ENCODE assay signal across 9 cellular contexts in genomic region chr1:29245876-29246275, GRCh38. TPM values are rescaled to one million over a fixed set of nuclear protein-coding genes. Genes with fewer than 3 reads are reported as not detected.
DNase-seq lines count a peak whose midpoint lies in the region; ATAC-seq and TF ChIP-seq lines count a peak whose summit lies in the region.
"Had no signal": no experiment of that assay in that cellular context is flagged by ENCODE, and none has a peak within 500 bp of the region (broad histone marks: within the 10 kb centered on the region; RNA-seq: fewer than 3 reads in every experiment).

No MANE protein-coding gene starts in this region.

- no peak overlapping the region for H3K4me3 Mint-ChIP-seq in activated T-helper 2 cell treated with anti-CD3 and anti-CD28 coated beads, Interferon-gamma antibody, Interleukin-2, Interleukin-4, amounts not matched to agents 10 μg/mL and 5 μg/mL and 100 μg/mL, durations not matched to agents 14 hours and 24 hours and 36 hours (ENCODE audit: low read depth)

- H3K9me3 Mint-ChIP-seq in activated T-helper 2 cell treated with anti-CD3 and anti-CD28 coated beads, Interferon-gamma antibody, Interleukin-2, Interleukin-4, amounts not matched to agents 10 μg/mL and 5 μg/mL and 100 μg/mL, durations not matched to agents 14 hours and 24 hours and 36 hours = no peaks in the 10 kb centered on the region

- peaks cover 9% of the 10 kb centered on the region for H3K27me3 Mint-ChIP-seq in activated T-helper 2 cell treated with anti-CD3 and anti-CD28 coated beads, Interferon-gamma antibody, Interleukin-2, Interleukin-4, amounts not matched to agents 10 μg/mL and 5 μg/mL and 100 μg/mL, durations not matched to agents 14 hours and 24 hours and 36 hours (ENCODE audit: low read depth)

- H3K4me1 ChIP-seq in DND-41 (ENCODE audit: insufficient read depth, low read length) = peaks cover 29% of the 10 kb centered on the region
- H3K4me1 ChIP-seq in Karpas-422 (ENCODE audit: low read length) = no peaks in the 10 kb centered on the region
- no peaks in the 10 kb centered on the region for H3K4me1 ChIP-seq in breast epithelium
- no peaks in the 10 kb centered on the region for H3K4me1 ChIP-seq in mucosa of descending colon (ENCODE audit: low read depth)

- H3K4me2 ChIP-seq in DND-41 (ENCODE audit: insufficient read depth, low read length) (no peak overlapping the region), Karpas-422 (ENCODE audit: low read depth, low read length, poor library complexity, severe bottlenecking) (no peak overlapping the region)

- no peaks in the 10 kb centered on the region for H3K9me3 ChIP-seq in DND-41 (ENCODE audit: insufficient read depth, low read length, severe bottlenecking)
- no peaks in the 10 kb centered on the region for H3K9me3 ChIP-seq in Karpas-422 (ENCODE audit: low read length)
- no peaks in the 10 kb centered on the region for H3K9me3 ChIP-seq in breast epithelium
- H3K9me3 ChIP-seq in mucosa of descending colon = no peaks in the 10 kb centered on the region

- no peaks in the 10 kb centered on the region for H3K79me2 ChIP-seq in DND-41 (ENCODE audit: insufficient read depth, low read length)
- H3K79me2 ChIP-seq in Karpas-422 (ENCODE audit: low read length) = no peaks in the 10 kb centered on the region

- H3K9me2 ChIP-seq in Karpas-422 (replicated peaks; ENCODE audit: insufficient read depth, low read length) = no peaks in the 10 kb centered on the region

- H3K4me3 ChIP-seq in DND-41 (ENCODE audit: low read depth in 1 of 2, low read length in 2 of 2) = no peak overlapping the region
- H3K4me3 ChIP-seq in Karpas-422 (ENCODE audit: low read length) = no peak overlapping the region
- no peak overlapping the region for H3K4me3 ChIP-seq in breast epithelium
- no peak overlapping the region for H3K4me3 ChIP-seq in mucosa of descending colon
- H3K4me3 ChIP-seq: K562 had no signal

- H3K27me3 ChIP-seq in DND-41 (ENCODE audit: insufficient read depth, low read length, poor library complexity) (no peaks in the 10 kb centered on the region), Karpas-422 (ENCODE audit: low read length) (no peaks in the 10 kb centered on the region), breast epithelium (no peaks in the 10 kb centered on the region)

- H3K4me1 Mint-ChIP-seq in activated T-helper 2 cell treated with anti-CD3 and anti-CD28 coated beads, Interferon-gamma antibody, Interleukin-2, Interleukin-4, amounts not matched to agents 10 μg/mL and 5 μg/mL and 100 μg/mL, durations not matched to agents 14 hours and 24 hours and 36 hours (ENCODE audit: low read depth) = no peaks in the 10 kb centered on the region

- H3K27ac ChIP-seq in DND-41 (ENCODE audit: low read length) (no peak overlapping the region), Karpas-422 (ENCODE audit: low read length) (no peak overlapping the region), breast epithelium (no peak overlapping the region)

- DNase-seq in DND-41 = peak; percentile 50
- DNase-seq in Karpas-422 = peak; percentile 71
- no peak for DNase-seq in breast epithelium (ENCODE audit: low spot score in 2 of 2)
- DNase-seq in mucosa of descending colon = peak in 2 of 3 donors; percentile 62 to 69
- DNase-seq in NCI-H774 (lab: John Stamatoyannopoulos, UW) = no peak
- no peak for DNase-seq in activated gamma-delta T cell treated with Interleukin-2 at 50 U/mL for 16 hours
- DNase-seq in activated T-helper 2 cell treated with anti-CD3 and anti-CD28 coated beads, Interferon-gamma antibody, Interleukin-2, Interleukin-4, amounts not matched to agents 10 μg/mL and 5 μg/mL and 100 μg/mL, durations not matched to agents 14 hours and 24 hours and 36 hours (ENCODE audit: low spot score) = no peak

- H2AFZ ChIP-seq in DND-41 (ENCODE audit: low read depth, low read length) = no peak overlapping the region
- H2AFZ ChIP-seq in Karpas-422 (ENCODE audit: low read length) = no peak overlapping the region

- no peaks in the 10 kb centered on the region for H3K36me3 Mint-ChIP-seq in activated T-helper 2 cell treated with anti-CD3 and anti-CD28 coated beads, Interferon-gamma antibody, Interleukin-2, Interleukin-4, amounts not matched to agents 10 μg/mL and 5 μg/mL and 100 μg/mL, durations not matched to agents 14 hours and 24 hours and 36 hours (ENCODE audit: low read depth)

- no peak overlapping the region for H3K27ac Mint-ChIP-seq in activated T-helper 2 cell treated with anti-CD3 and anti-CD28 coated beads, Interferon-gamma antibody, Interleukin-2, Interleukin-4, amounts not matched to agents 10 μg/mL and 5 μg/mL and 100 μg/mL, durations not matched to agents 14 hours and 24 hours and 36 hours

- peak; percentile 76 for TF ChIP-seq CTCF in DND-41 (IDR thresholded peaks at IDR 0.05; ENCODE audit: borderline replicate concordance, extremely low read depth, low read length, poor library complexity, severe bottlenecking)
- TF ChIP-seq CTCF in breast epithelium (IDR thresholded peaks at IDR 0.05) = peak in 2 of 3 donors; percentile 17 to 28
- TF ChIP-seq CTCF in mucosa of descending colon (IDR thresholded peaks at IDR 0.05) = peak; percentile 46

- H3K36me3 ChIP-seq in DND-41 (ENCODE audit: insufficient read depth, low read length) (no peaks in the 10 kb centered on the region), Karpas-422 (ENCODE audit: insufficient read depth, low read length) (no peaks in the 10 kb centered on the region), breast epithelium (no peaks in the 10 kb centered on the region), mucosa of descending colon (ENCODE audit: low read depth) (no peaks in the 10 kb centered on the region)

- H4K20me1 ChIP-seq in DND-41 (ENCODE audit: insufficient read depth, low read length) (no peaks in the 10 kb centered on the region), Karpas-422 (ENCODE audit: insufficient read depth, low read depth, low read length) (no peaks in the 10 kb centered on the region)

- intact Hi-C loops in breast epithelium (cut with DNase I; ENCODE audit: low total_unique reads) = no loop called here
- intact Hi-C loops in mucosa of descending colon (cut with DNase I, micrococcal nuclease) = loop anchor here in 1 of 2 donors (10.0 kb wide), 1 partner anchor 839 kb away; no protein-coding TSS in a partner anchor
- intact Hi-C loops in activated T-helper 2 cell treated with anti-CD3 and anti-CD28 coated beads, Interferon-gamma antibody, Interleukin-2, Interleukin-4, amounts not matched to agents 10 μg/mL and 5 μg/mL and 100 μg/mL, durations not matched to agents 14 hours and 24 hours and 36 hours (cut with micrococcal nuclease) = no loop called here

- peak; percentile 45; the same call in 1 of the 3 replicates for ATAC-seq in DND-41 (ENCODE audit: insufficient read depth, low read depth)
- ATAC-seq in mucosa of descending colon = peak; percentile 74
- no peak for ATAC-seq in GM21381 (IDR thresholded peaks at IDR 0.05; ENCODE audit: unreplicated experiment)
- ATAC-seq: K562 had no signal

- H3K9ac ChIP-seq in DND-41 (ENCODE audit: low read depth, low read length) (no peak overlapping the region), Karpas-422 (ENCODE audit: low read length) (no peak overlapping the region)

- no peak for TF ChIP-seq POLR2A in breast epithelium (IDR thresholded peaks at IDR 0.05)

RNA-seq across cellular contexts. Expression of gene PTPRU, which starts 9.6 kb away (rescaled TPM):
- 1.1 TPM in 1 of 2 replicates, not detected in the other for total RNA-seq in Karpas-422 (2014; rRNA removed; shearing (Covaris generic); ENCODE audit: low replicate concordance)
- 10 to 100 TPM; 16.0 to 33.1 (median 32.5) TPM for total RNA-seq in breast epithelium
- total RNA-seq in mucosa of descending colon = 10 to 100 TPM in 1 of 3 donors, 1 to 10 TPM in 2; 1.8 to 14.3 (median 2.2) TPM
- 0.30 and 0.37 TPM in 2 replicates for total RNA-seq in activated T-helper 2 cell treated with anti-CD3 and anti-CD28 coated beads, Interferon-gamma antibody, Interleukin-2, Interleukin-4, amounts not matched to agents 10 μg/mL and 5 μg/mL and 100 μg/mL, durations not matched to agents 14 hours and 24 hours and 36 hours

RNA-seq across cellular contexts. Expression of gene MECR, which starts 15.1 kb away (rescaled TPM):
- 25.3 and 26.2 TPM in 2 replicates for total RNA-seq in Karpas-422 (2014; rRNA removed; shearing (Covaris generic); ENCODE audit: low replicate concordance)
- total RNA-seq in breast epithelium (10 to 100 TPM; 21.0 to 23.3 (median 21.3) TPM), mucosa of descending colon (10 to 100 TPM; 18.3 to 20.8 (median 19.5) TPM)
- 33.0 and 34.6 TPM in 2 replicates for total RNA-seq in activated T-helper 2 cell treated with anti-CD3 and anti-CD28 coated beads, Interferon-gamma antibody, Interleukin-2, Interleukin-4, amounts not matched to agents 10 μg/mL and 5 μg/mL and 100 μg/mL, durations not matched to agents 14 hours and 24 hours and 36 hours

Comparison
In these comparisons a context has a peak if more than half of its experiments do, and no peak if none do; other contexts are left out.
1. DNase-seq: peak in DND-41 (single experiment), Karpas-422 (single experiment) and mucosa of descending colon (2 of 3); none in breast epithelium (0 of 2), NCI-H774 (single experiment), activated gamma-delta T cell treated with Interleukin-2 at 50 U/mL for 16 hours (single experiment) and activated T-helper 2 cell treated with anti-CD3 and anti-CD28 coated beads, Interferon-gamma antibody, Interleukin-2, Interleukin-4, amounts not matched to agents 10 μg/mL and 5 μg/mL and 100 μg/mL, durations not matched to agents 14 hours and 24 hours and 36 hours (single experiment).
2. CTCF ChIP-seq: peak in every context shown above with its lines; median percentile 76 in DND-41; 46 in mucosa of descending colon; 22 in breast epithelium.